ENCODE assay signal across 16 cellular contexts in the genomic region with DNA sequence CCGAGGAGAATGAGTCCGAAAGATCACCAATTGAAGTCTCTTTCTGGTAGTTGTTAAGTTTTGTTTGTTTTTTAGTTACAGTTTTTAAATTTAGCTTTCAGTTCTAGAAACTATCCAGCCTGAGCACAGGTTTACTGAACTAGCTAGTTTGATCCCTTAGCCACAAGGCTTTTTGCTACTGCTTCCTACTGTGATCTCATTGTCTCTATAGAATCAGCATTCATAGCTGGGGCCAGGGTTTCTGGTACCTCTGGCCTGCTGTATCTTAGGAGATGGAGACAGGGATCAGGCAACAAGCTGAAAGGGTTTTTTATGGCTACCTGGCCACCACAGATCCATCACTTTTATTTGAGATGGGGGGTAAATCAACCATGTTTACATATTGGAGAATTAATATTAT. TPM values are rescaled to one million over a fixed set of nuclear protein-coding genes. Genes with fewer than 3 reads are reported as not detected.
DNase-seq lines count a peak whose midpoint lies in the region; ATAC-seq and TF ChIP-seq lines count a peak whose summit lies in the region.
"Had no signal": no experiment of that assay in that cellular context is flagged by ENCODE, and none has a peak within 500 bp of the region (broad histone marks: within the 10 kb centered on the region; RNA-seq: fewer than 3 reads in every experiment).

No MANE protein-coding gene starts in this region.

- ATAC-seq in gastroesophageal sphincter (no peak), HG03571 (IDR thresholded peaks at IDR 0.05; ENCODE audit: unreplicated experiment) (no peak), GM19463 (IDR thresholded peaks at IDR 0.05; ENCODE audit: unreplicated experiment) (no peak)

- H3K4me1 Mint-ChIP-seq in brain, result peaks cover 11% of the 10 kb centered on the region

- peaks cover 20% of the 10 kb centered on the region for H3K4me1 ChIP-seq in MM.1S (ENCODE audit: low read length)
- H3K4me1 ChIP-seq in gastroesophageal sphincter, result no peaks in the 10 kb centered on the region
- H3K4me1 ChIP-seq: BE2C had no signal

- H3K27ac Mint-ChIP-seq in brain, result peak overlapping the region in 3 of 5 experiments; percentile 58 to 60 (median 59)

- H3K36me3 ChIP-seq in MM.1S (replicated peaks; ENCODE audit: insufficient read depth, low read length) (no peaks in the 10 kb centered on the region), gastroesophageal sphincter (peaks cover 0 to 10% of the 10 kb centered on the region in 2 donors)
- H3K36me3 ChIP-seq: BE2C had no signal

- H3K27me3 Mint-ChIP-seq in brain, result no peaks in the 10 kb centered on the region
- H3K27me3 Mint-ChIP-seq: CD4-positive, alpha-beta memory T cell had no signal

- H3K79me2 ChIP-seq in MM.1S (ENCODE audit: low read length), result peaks cover 58% of the 10 kb centered on the region

- no peaks in the 10 kb centered on the region for H4K20me1 ChIP-seq in MM.1S (ENCODE audit: insufficient read depth, low read length)

- no peak for TF ChIP-seq EP300 in gastroesophageal sphincter (IDR thresholded peaks at IDR 0.05)

- H3K4me2 ChIP-seq in MM.1S (ENCODE audit: low read depth, low read length), result peak overlapping the region; percentile 47
- H3K4me2 ChIP-seq: PC-9 had no signal

- H3K4me3 ChIP-seq in MM.1S (ENCODE audit: low read length), result no peak overlapping the region
- H3K4me3 ChIP-seq in gastroesophageal sphincter, result no peak overlapping the region
- H3K4me3 ChIP-seq: PC-9 had no signal

- peaks cover 27% of the 10 kb centered on the region for H3K36me3 Mint-ChIP-seq in brain

- peak overlapping the region; percentile 49; the same call in 1 of the 2 replicates for H3K27ac ChIP-seq in MM.1S (ENCODE audit: low read length)
- no peak overlapping the region for H3K27ac ChIP-seq in gastroesophageal sphincter
- H3K27ac ChIP-seq: PC-9 had no signal

- WGBS in gastroesophageal sphincter (ENCODE audit: low coverage in 1 of 2), 2 donors, result 71 to 88% methylated on average over 2 of the region's 2 CpGs

- peak overlapping the region; percentile 10; the same call in 1 of the 2 replicates for H3K9ac ChIP-seq in MM.1S (ENCODE audit: low read length)

- H3K27me3 ChIP-seq in MM.1S (replicated peaks; ENCODE audit: insufficient read depth, low read length), result no peaks in the 10 kb centered on the region
- no peaks in the 10 kb centered on the region for H3K27me3 ChIP-seq in gastroesophageal sphincter
- H3K27me3 ChIP-seq: BE2C had no signal

- H3K4me3 Mint-ChIP-seq in brain, result no peak overlapping the region
- H3K4me3 Mint-ChIP-seq: CD4-positive, alpha-beta memory T cell had no signal

- no peaks in the 10 kb centered on the region for H3K9me3 Mint-ChIP-seq in brain
- H3K9me3 Mint-ChIP-seq: CD4-positive, alpha-beta memory T cell had no signal

- no peak for TF ChIP-seq POLR2A in gastroesophageal sphincter (IDR thresholded peaks at IDR 0.05)

- peak; percentile 46 for DNase-seq in MM.1S
- peak; percentile 47 for DNase-seq in iPS-NIHi11 (ENCODE audit: low spot score)
- no peak for DNase-seq in NCI-H526 treated with DMSO at 0.1 percent for 48 hours (lab: John Stamatoyannopoulos, UW)
- DNase-seq: BE2C; CD4-positive, alpha-beta memory T cell; DMS79; Kasumi-1; MV-4-11; NCI-H1436; NCI-H2227 treated with DMSO at 0.1 percent for 48 hours; NCI-H69; PC-9 had no signal

- peaks cover 6% of the 10 kb centered on the region for H3F3A ChIP-seq in MM.1S (ENCODE audit: insufficient read depth, low read length)

- H3K9me3 ChIP-seq in MM.1S (replicated peaks; ENCODE audit: insufficient read depth, low read length) (no peaks in the 10 kb centered on the region), gastroesophageal sphincter (no peaks in the 10 kb centered on the region)
- H3K9me3 ChIP-seq: BE2C had no signal

- no peaks in the 10 kb centered on the region for H3K9me2 ChIP-seq in MM.1S (replicated peaks; ENCODE audit: insufficient read depth, low read length)

- H2AFZ ChIP-seq in MM.1S (ENCODE audit: low read length), result no peak overlapping the region
- H2AFZ ChIP-seq: PC-9 had no signal

- no peak for TF ChIP-seq CTCF in MM.1S (IDR thresholded peaks at IDR 0.05; ENCODE audit: low read length)
- no peak for TF ChIP-seq CTCF in brain (conservative IDR thresholded peaks at IDR 0.05)
- no peak for TF ChIP-seq CTCF in gastroesophageal sphincter (IDR thresholded peaks at IDR 0.05)

RNA-seq across cellular contexts. Expression of a gene that starts 37.0 kb away (rescaled TPM):
- polyA plus RNA-seq in brain (ENCODE audit: insufficient read depth, low read depth, low replicate concordance), result 25.4 TPM
- 100 to 1,000 TPM in 1 of 4 donors, 10 to 100 TPM in 3; 77.5 to 125 (median 81.7) TPM for total RNA-seq in gastroesophageal sphincter
